22 cellular contexts compared by ENCODE assay signal in the genomic region with DNA sequence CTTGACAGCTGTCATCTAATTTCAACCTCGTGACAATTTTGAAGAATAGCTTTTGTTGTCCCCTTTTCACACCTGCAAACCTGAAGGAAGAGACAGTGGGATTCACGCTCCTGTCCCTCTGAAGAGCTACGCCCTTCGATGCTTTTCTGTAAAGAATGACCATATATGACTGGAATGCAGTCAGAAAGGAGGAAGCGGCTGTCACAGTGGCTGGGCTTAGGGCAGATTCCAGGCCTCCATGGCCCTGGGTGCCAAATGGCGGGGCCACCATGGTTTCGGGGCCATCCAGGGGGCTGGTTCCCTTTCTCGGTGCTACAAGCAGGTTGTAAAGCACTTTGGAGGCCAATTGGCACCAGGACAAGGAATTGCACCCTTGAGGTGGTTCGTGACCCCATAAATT. TPM values are rescaled to one million over a fixed set of nuclear protein-coding genes. Genes with fewer than 3 reads are reported as not detected.
DNase-seq lines count a peak whose midpoint lies in the region; TF ChIP-seq lines count a peak whose summit lies in the region.
"Had no signal": no experiment of that assay in that cellular context is flagged by ENCODE, and none has a peak within 500 bp of the region (broad histone marks: within the 10 kb centered on the region; RNA-seq: fewer than 3 reads in every experiment).

No MANE protein-coding gene starts in this region.

- DNase-seq in ELF-1 (ENCODE audit: low read depth, low spot score) (peak; percentile 56), SW480 (ENCODE audit: low spot score) (peak; percentile 89), mesothelial cell of epicardium (ENCODE audit: low spot score in 2 of 2, unreplicated experiment in 2 of 2) (no peak), HK-2 (ENCODE audit: unreplicated experiment) (no peak), NCI-H2107 (lab: John Stamatoyannopoulos, UW) (no peak), NCI-H1105 (lab: John Stamatoyannopoulos, UW) (no peak)
- no peak for DNase-seq in activated CD4-positive, alpha-beta T cell treated with anti-CD3 and anti-CD28 coated beads, Interleukin-2, amount 10 ng/mL, durations not matched to agents 7 days and 5 days
- DNase-seq: Caco-2; CD4-positive, alpha-beta memory T cell; DMS 273 treated with DMSO at 0.1 percent for 48 hours; DMS79 treated with DMSO at 0.1 percent for 48 hours; GDM1; MV-4-11; NCI-H1694; NCI-H2081 treated with DMSO at 0.1 percent for 48 hours; NCI-H446; NCI-H526 treated with DMSO at 0.1 percent for 48 hours; OCI-M1; Right ventricle myocardium superior had no signal

- no peak overlapping the region for H3K4me3 Mint-ChIP-seq in mesothelial cell of epicardium
- no peak overlapping the region for H3K4me3 Mint-ChIP-seq in activated CD4-positive, alpha-beta T cell treated with anti-CD3 and anti-CD28 coated beads, Interleukin-2, amount 10 ng/mL, durations not matched to agents 7 days and 5 days
- H3K4me3 Mint-ChIP-seq: CD4-positive, alpha-beta memory T cell; GM23338; IgD-negative memory B cell had no signal

- no peaks in the 10 kb centered on the region for H3K36me3 Mint-ChIP-seq in mesothelial cell of epicardium
- H3K36me3 Mint-ChIP-seq in activated CD4-positive, alpha-beta T cell treated with anti-CD3 and anti-CD28 coated beads, Interleukin-2, amount 10 ng/mL, durations not matched to agents 7 days and 5 days (ENCODE audit: low read depth) = no peaks in the 10 kb centered on the region
- H3K36me3 Mint-ChIP-seq: CD4-positive, alpha-beta memory T cell had no signal

- H3K4me1 Mint-ChIP-seq in mesothelial cell of epicardium = peaks cover 6% of the 10 kb centered on the region
- H3K4me1 Mint-ChIP-seq in activated CD4-positive, alpha-beta T cell treated with anti-CD3 and anti-CD28 coated beads, Interleukin-2, amount 10 ng/mL, durations not matched to agents 7 days and 5 days = no peaks in the 10 kb centered on the region
- H3K4me1 Mint-ChIP-seq: CD4-positive, alpha-beta memory T cell; IgD-negative memory B cell had no signal

- H3K9me3 Mint-ChIP-seq in mesothelial cell of epicardium = no peaks in the 10 kb centered on the region
- no peaks in the 10 kb centered on the region for H3K9me3 Mint-ChIP-seq in activated CD4-positive, alpha-beta T cell treated with anti-CD3 and anti-CD28 coated beads, Interleukin-2, amount 10 ng/mL, durations not matched to agents 7 days and 5 days
- H3K9me3 Mint-ChIP-seq: CD4-positive, alpha-beta memory T cell; GM23338; IgD-negative memory B cell had no signal

- H3K27me3 Mint-ChIP-seq in mesothelial cell of epicardium (ENCODE audit: low read depth) = peaks cover 11% of the 10 kb centered on the region
- H3K27me3 Mint-ChIP-seq in activated CD4-positive, alpha-beta T cell treated with anti-CD3 and anti-CD28 coated beads, Interleukin-2, amount 10 ng/mL, durations not matched to agents 7 days and 5 days = peaks cover 28% of the 10 kb centered on the region

- H3K27ac Mint-ChIP-seq in mesothelial cell of epicardium = peak overlapping the region; percentile 61
- no peak overlapping the region for H3K27ac Mint-ChIP-seq in activated CD4-positive, alpha-beta T cell treated with anti-CD3 and anti-CD28 coated beads, Interleukin-2, amount 10 ng/mL, durations not matched to agents 7 days and 5 days
- H3K27ac Mint-ChIP-seq: CD4-positive, alpha-beta memory T cell; GM23338; IgD-negative memory B cell had no signal

- CTCF ChIA-PET in activated CD4-positive, alpha-beta T cell treated with anti-CD3 and anti-CD28 coated beads, Interleukin-2, amount 10 ng/mL, durations not matched to agents 7 days and 5 days (lab: Charles Lee) = no interaction called here

- POLR2A ChIA-PET in activated CD4-positive, alpha-beta T cell treated with anti-CD3 and anti-CD28 coated beads, Interleukin-2, amount 10 ng/mL, durations not matched to agents 7 days and 5 days (lab: Charles Lee) = no interaction called here

- TF ChIP-seq CTCF in mesothelial cell of epicardium (IDR thresholded peaks at IDR 0.05; ENCODE audit: unreplicated experiment) = no peak

RNA-seq across cellular contexts. Expression of a gene that starts 22.2 kb away (rescaled TPM):
- not detected in 3 replicates for total RNA-seq in mesothelial cell of epicardium
- not detected for total RNA-seq in activated CD4-positive, alpha-beta T cell treated with anti-CD3 and anti-CD28 coated beads, Interleukin-2, amount 10 ng/mL, durations not matched to agents 7 days and 5 days
- total RNA-seq: CD4-positive, alpha-beta memory T cell; Right ventricle myocardium superior had no signal

RNA-seq across cellular contexts. Expression of a gene that starts 49.1 kb away (rescaled TPM):
- total RNA-seq in mesothelial cell of epicardium = not detected in 3 replicates
- not detected for total RNA-seq in activated CD4-positive, alpha-beta T cell treated with anti-CD3 and anti-CD28 coated beads, Interleukin-2, amount 10 ng/mL, durations not matched to agents 7 days and 5 days
- total RNA-seq: Caco-2; CD4-positive, alpha-beta memory T cell; Right ventricle myocardium superior; SK-MEL-5 had no signal

RNA-seq across cellular contexts. Expression of a gene that starts 50.9 kb away (rescaled TPM):
- total RNA-seq in mesothelial cell of epicardium = 30.0 to 35.8 TPM (median 31.6 TPM) in 3 replicates
- total RNA-seq in activated CD4-positive, alpha-beta T cell treated with anti-CD3 and anti-CD28 coated beads, Interleukin-2, amount 10 ng/mL, durations not matched to agents 7 days and 5 days = 10 to 100 TPM; 30.7 to 34.0 TPM

Comparison
In these comparisons a context has a peak if more than half of its experiments do, and no peak if none do; other contexts are left out.
1. DNase-seq: peak in ELF-1 (single experiment) and SW480 (single experiment); none in mesothelial cell of epicardium (0 of 2), HK-2 (single experiment), NCI-H2107 (single experiment), NCI-H1105 (single experiment) and activated CD4-positive, alpha-beta T cell treated with anti-CD3 and anti-CD28 coated beads, Interleukin-2, amount 10 ng/mL, durations not matched to agents 7 days and 5 days (single experiment).